ENCODE assay signal across 23 cellular contexts in the genomic region with DNA sequence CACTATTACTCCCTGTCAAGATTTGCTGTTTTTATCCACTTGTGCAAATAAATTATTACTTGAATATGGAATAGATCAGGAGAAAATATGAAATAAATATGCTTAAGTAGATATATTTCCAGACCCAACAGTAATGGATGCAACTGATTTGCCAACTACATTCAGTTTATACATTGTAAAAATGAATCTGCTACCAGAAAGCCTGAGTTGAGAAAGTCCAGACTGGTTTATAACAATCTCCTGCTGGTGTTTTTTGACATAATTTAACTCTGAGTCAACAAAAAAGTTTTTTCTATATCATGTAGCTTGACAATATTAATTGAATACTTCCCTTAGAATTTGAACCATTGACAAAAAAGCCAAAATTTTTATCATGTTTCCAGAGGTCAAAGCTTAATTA.
A peak's percentile ranks its signal among the peaks of the same experiment; 100 is the strongest.
DNase-seq lines count a peak whose midpoint lies in the region; ATAC-seq and TF ChIP-seq lines count a peak whose summit lies in the region.
"Had no signal": no experiment of that assay in that cellular context is flagged by ENCODE, and none has a peak within 500 bp of the region (broad histone marks: within the 10 kb centered on the region; RNA-seq: fewer than 3 reads in every experiment).

No MANE protein-coding gene starts in this region.

- H3K4me3 ChIP-seq in fibroblast of pulmonary artery (replicated peaks; ENCODE audit: low read depth, low read length) (no peak overlapping the region), SJCRH30 (no peak overlapping the region), ovary (no peak overlapping the region)
- H3K4me3 ChIP-seq: BLaER1, GM12878 had no signal

- TF ChIP-seq CTCF in fibroblast of pulmonary artery (IDR thresholded peaks at IDR 0.05; ENCODE audit: low read length, missing control alignments) (no peak), ovary (IDR thresholded peaks at IDR 0.05) (no peak)

- no peak overlapping the region for H3K27ac ChIP-seq in SJCRH30
- H3K27ac ChIP-seq in ovary, result no peak overlapping the region
- H3K27ac ChIP-seq: BLaER1 had no signal

- no peaks in the 10 kb centered on the region for H3K27me3 ChIP-seq in SJCRH30
- no peaks in the 10 kb centered on the region for H3K27me3 ChIP-seq in ovary
- H3K27me3 ChIP-seq: BE2C, BLaER1 had no signal

- H3K4me1 ChIP-seq in SJCRH30, result no peaks in the 10 kb centered on the region; the same call in 1 of the 2 replicates
- no peaks in the 10 kb centered on the region for H3K4me1 ChIP-seq in ovary (ENCODE audit: insufficient read depth)
- H3K4me1 ChIP-seq: BE2C, BLaER1 had no signal

- DNase-seq in fibroblast of pulmonary artery (ENCODE audit: low read depth) (peak; percentile 16), iris pigment epithelial cell (ENCODE audit: low read depth) (peak; percentile 2), SJCRH30 (no peak), ovary (no peak)
- DNase-seq in stimulated activated CD4-positive, alpha-beta T cell treated with anti-CD3 and anti-CD28 coated beads, Interleukin-4, amount 100 ng/mL, for 1 hour, result no peak
- DNase-seq: 8988T; ACHN; BE2C; C1 segment of cervical spinal cord; CD4-positive, alpha-beta memory T cell; CD4-positive, CD25-positive, alpha-beta regulatory T cell; CD8-positive, alpha-beta memory T cell; COR-L47; DMS 273 treated with DMSO at 0.1 percent for 48 hours; DMS153; DMS53; DMS79; DND-41; EL; GDM1 had no signal

- ATAC-seq in SK-N-SH treated with all-trans-retinoic acid at 6 μM for 48 hours, result peak; percentile 88
- ATAC-seq: GM12878 had no signal

- intact Hi-C loops in ovary (cut with DNase I), result no loop called here

- H3K36me3 ChIP-seq in SJCRH30 (no peaks in the 10 kb centered on the region), ovary (no peaks in the 10 kb centered on the region)
- H3K36me3 ChIP-seq: BE2C, BLaER1 had no signal

- H3K9me3 ChIP-seq in SJCRH30 (replicated peaks) (no peaks in the 10 kb centered on the region), ovary (no peaks in the 10 kb centered on the region)
- H3K9me3 ChIP-seq: BE2C, BLaER1 had no signal

- no peak for TF ChIP-seq EP300 in ovary (IDR thresholded peaks at IDR 0.05)

- no peak for TF ChIP-seq POLR2A in ovary (IDR thresholded peaks at IDR 0.05)

TF ChIP-seq in SK-N-SH treated with all-trans-retinoic acid at 6 μM for 48 hours, 23 proteins besides CTCF, POLR2A, EP300 and RAD21:
- TF ChIP-seq ISL1 (CRISPR knock-in tag; IDR thresholded peaks at IDR 0.05), result peak; percentile 93
- TF ChIP-seq TCF4 (CRISPR knock-in tag; IDR thresholded peaks at IDR 0.05; ENCODE audit: borderline replicate concordance), result peak; percentile 61
- TF ChIP-seq TOX (CRISPR knock-in tag; IDR thresholded peaks at IDR 0.05; ENCODE audit: borderline replicate concordance), result peak; percentile 88
- TF ChIP-seq SNAI2 (CRISPR knock-in tag; IDR thresholded peaks at IDR 0.05), result no peak
- TF ChIP-seq, protein P1, sequence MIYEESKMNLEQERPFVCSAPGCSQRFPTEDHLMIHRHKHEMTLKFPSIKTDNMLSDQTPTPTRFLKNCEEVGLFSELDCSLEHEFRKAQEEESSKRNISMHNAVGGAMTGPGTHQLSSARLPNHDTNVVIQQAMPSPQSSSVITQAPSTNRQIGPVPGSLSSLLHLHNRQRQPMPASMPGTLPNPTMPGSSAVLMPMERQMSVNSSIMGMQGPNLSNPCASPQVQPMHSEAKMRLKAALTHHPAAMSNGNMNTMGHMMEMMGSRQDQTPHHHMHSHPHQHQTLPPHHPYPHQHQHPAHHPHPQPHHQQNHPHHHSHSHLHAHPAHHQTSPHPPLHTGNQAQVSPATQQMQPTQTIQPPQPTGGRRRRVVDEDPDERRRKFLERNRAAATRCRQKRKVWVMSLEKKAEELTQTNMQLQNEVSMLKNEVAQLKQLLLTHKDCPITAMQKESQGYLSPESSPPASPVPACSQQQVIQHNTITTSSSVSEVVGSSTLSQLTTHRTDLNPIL (CRISPR knock-in tag; IDR thresholded peaks at IDR 0.05; ENCODE audit: low read depth), result peak; percentile 41; the same call in 1 of the 2 replicates

Comparison
In these comparisons a context has a peak if more than half of its experiments do, and no peak if none do; other contexts are left out.
1. DNase-seq: peak in fibroblast of pulmonary artery (single experiment) and iris pigment epithelial cell (single experiment); none in SJCRH30 (0 of 2), stimulated activated CD4-positive, alpha-beta T cell treated with anti-CD3 and anti-CD28 coated beads, Interleukin-4, amount 100 ng/mL, for 1 hour (single experiment) and ovary (0 of 5).